Comparison of ENCODE assay signal across 17 cellular contexts in genomic region chr2:219527472-219527871, GRCh38. TPM values are rescaled to one million over a fixed set of nuclear protein-coding genes. Genes with fewer than 3 reads are reported as not detected.
"Had no signal": no experiment of that assay in that cellular context is flagged by ENCODE, and none has a peak within 500 bp of the region (broad histone marks: within the 10 kb centered on the region; RNA-seq: fewer than 3 reads in every experiment).

No MANE protein-coding gene starts in this region.

- H3K4me1 Mint-ChIP-seq: activated CD4-positive, alpha-beta T cell treated with anti-CD3 and anti-CD28 coated beads, Interleukin-2, amount 10 ng/mL, durations not matched to agents 7 days and 5 days had no signal

- H3K4me3 Mint-ChIP-seq: activated CD4-positive, alpha-beta T cell treated with anti-CD3 and anti-CD28 coated beads, Interleukin-2, amount 10 ng/mL, durations not matched to agents 7 days and 5 days; activated naive CD8-positive, alpha-beta T cell; naive thymus-derived CD4-positive, alpha-beta T cell had no signal

- H3K9me3 Mint-ChIP-seq: activated CD4-positive, alpha-beta T cell treated with anti-CD3 and anti-CD28 coated beads, Interleukin-2, amount 10 ng/mL, durations not matched to agents 7 days and 5 days had no signal

- H3K36me3 Mint-ChIP-seq: activated naive CD8-positive, alpha-beta T cell; naive thymus-derived CD4-positive, alpha-beta T cell had no signal

- H3K9me3 ChIP-seq: body of pancreas, left lung, mucosa of descending colon, tibial nerve had no signal

- H3K4me3 ChIP-seq: body of pancreas, left lung, mucosa of descending colon, tibial nerve had no signal

- H3K36me3 ChIP-seq: left lung, tibial nerve had no signal

- H3K4me1 ChIP-seq: foreskin keratinocyte had no signal

- DNase-seq: activated CD4-positive, alpha-beta T cell treated with anti-CD3 and anti-CD28 coated beads, Interleukin-2, amount 10 ng/mL, durations not matched to agents 7 days and 5 days; activated gamma-delta T cell treated with Interleukin-2 at 50 U/mL for 16 hours; amniotic stem cell; cortex of kidney; effector CD4-positive, alpha-beta T cell; foreskin keratinocyte; glutamatergic neuron; naive thymus-derived CD4-positive, alpha-beta T cell; small intestine; stimulated activated CD4-positive, alpha-beta T cell treated with anti-CD3 and anti-CD28 coated beads, Interleukin-4, amount 100 ng/mL, for 24 hours; stimulated activated naive CD4-positive, alpha-beta T cell treated with Interleukin-2 at 50 U/mL for 16 hours had no signal

- H3K27ac ChIP-seq: body of pancreas, foreskin keratinocyte, left lung, tibial nerve had no signal

- H3K27ac Mint-ChIP-seq: activated CD4-positive, alpha-beta T cell treated with anti-CD3 and anti-CD28 coated beads, Interleukin-2, amount 10 ng/mL, durations not matched to agents 7 days and 5 days; activated naive CD8-positive, alpha-beta T cell; naive thymus-derived CD4-positive, alpha-beta T cell had no signal

RNA-seq across cellular contexts. Expression of gene ASIC4, which starts 13.2 kb away (rescaled TPM):
- total RNA-seq: activated CD4-positive, alpha-beta T cell treated with anti-CD3 and anti-CD28 coated beads, Interleukin-2, amount 10 ng/mL, durations not matched to agents 7 days and 5 days; body of pancreas; foreskin keratinocyte; kidney; left lung had no signal
- polyA plus RNA-seq: foreskin keratinocyte; naive thymus-derived CD4-positive, alpha-beta T cell had no signal

RNA-seq across cellular contexts. Expression of gene TMEM198, which starts 16.4 kb away (rescaled TPM):
- polyA plus RNA-seq: naive thymus-derived CD4-positive, alpha-beta T cell had no signal

RNA-seq across cellular contexts. Expression of gene OBSL1, which starts 43.9 kb away (rescaled TPM):
- total RNA-seq: activated CD4-positive, alpha-beta T cell treated with anti-CD3 and anti-CD28 coated beads, Interleukin-2, amount 10 ng/mL, durations not matched to agents 7 days and 5 days had no signal
- polyA plus RNA-seq: naive thymus-derived CD4-positive, alpha-beta T cell had no signal
